ENCODE assay signal across 8 cellular contexts in the genomic region with DNA sequence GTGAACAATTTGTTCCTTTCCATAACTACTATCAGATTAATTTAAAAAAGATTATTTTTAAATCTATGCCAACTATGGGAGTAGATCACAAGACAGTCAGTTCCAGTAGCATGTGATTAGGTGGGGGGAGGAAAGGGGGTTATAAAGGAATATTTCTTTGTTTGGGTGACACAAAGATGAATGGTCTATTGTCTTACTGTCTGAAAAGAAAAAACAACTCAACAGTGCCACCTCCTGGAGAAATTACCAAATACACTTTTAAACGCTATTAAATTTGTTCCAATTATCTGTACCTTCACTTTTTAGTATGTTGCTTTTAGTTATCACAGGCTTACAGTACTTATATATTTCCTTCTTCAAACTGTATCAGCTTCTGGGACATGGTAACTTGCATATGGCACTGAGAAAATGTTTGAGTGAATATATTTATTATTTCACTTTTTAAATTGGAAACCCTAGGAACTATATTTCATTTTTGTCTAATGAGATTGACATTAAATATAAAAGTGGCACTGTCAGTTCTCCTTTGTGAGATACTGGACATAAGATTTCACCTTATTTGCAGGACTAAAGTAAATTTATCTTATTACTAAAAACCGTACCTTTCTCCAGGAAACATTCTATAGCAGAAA. TPM values are rescaled to one million over a fixed set of nuclear protein-coding genes. Genes with fewer than 3 reads are reported as not detected.
DNase-seq lines count a peak whose midpoint lies in the region; ATAC-seq and TF ChIP-seq lines count a peak whose summit lies in the region.

No MANE protein-coding gene starts in this region.

- POLR2A ChIA-PET in activated CD8-positive, alpha-beta T cell treated with anti-CD3 and anti-CD28 coated beads, Interleukin-2, amount 10 ng/mL, durations not matched to agents 7 days and 5 days (lab: Charles Lee): interaction anchor here (0.7 to 1.7 kb wide), 3 partner anchors 26 to 145 kb away, joined by 3 to 8 read pairs (median 3); a partner anchor contains a TSS

- H3K27me3 ChIP-seq in MG63: peaks cover 5% of the 10 kb centered on the region; the same call in 1 of the 2 replicates

- peak; percentile 76 for TF ChIP-seq CTCF in C4-2B (conservative IDR thresholded peaks at IDR 0.05)
- TF ChIP-seq CTCF in GM20000 (IDR thresholded peaks at IDR 0.05; ENCODE audit: extremely low read depth, missing control alignments): peak; percentile 12
- peak; percentile 88 for TF ChIP-seq CTCF in glutamatergic neuron (IDR thresholded peaks at IDR 0.05; ENCODE audit: partially characterized antibody, unreplicated experiment)
- peak; percentile 30 for TF ChIP-seq CTCF in retinal pigment epithelial cell (conservative IDR thresholded peaks at IDR 0.05; ENCODE audit: low read depth, low read length)

- no peak overlapping the region for H3K4me3 ChIP-seq in retinal pigment epithelial cell (ENCODE audit: low read length)
- H3K4me3 ChIP-seq in MG63: no peak overlapping the region

- no peaks in the 10 kb centered on the region for H3K9me3 ChIP-seq in MG63

- no peak overlapping the region for H3K27ac Mint-ChIP-seq in activated CD8-positive, alpha-beta T cell treated with anti-CD3 and anti-CD28 coated beads, Interleukin-2, amount 10 ng/mL, durations not matched to agents 7 days and 5 days
- peak overlapping the region; percentile 85 for H3K27ac Mint-ChIP-seq in glutamatergic neuron (ENCODE audit: unreplicated experiment)

- DNase-seq in GM20000 (ENCODE audit: low spot score): peak; percentile 65
- peak; percentile 80 for DNase-seq in NCI-H2196 (lab: John Stamatoyannopoulos, UW; ENCODE audit: unreplicated experiment)
- peak; percentile 50 for DNase-seq in activated CD8-positive, alpha-beta T cell treated with anti-CD3 and anti-CD28 coated beads, Interleukin-2, amount 10 ng/mL, durations not matched to agents 7 days and 5 days
- DNase-seq in glutamatergic neuron: no peak
- peak; percentile 74 for DNase-seq in retinal pigment epithelial cell (ENCODE audit: low read depth)
- no peak for DNase-seq in MG63

- peaks cover 36% of the 10 kb centered on the region for H3K4me1 Mint-ChIP-seq in activated CD8-positive, alpha-beta T cell treated with anti-CD3 and anti-CD28 coated beads, Interleukin-2, amount 10 ng/mL, durations not matched to agents 7 days and 5 days (ENCODE audit: low read depth)
- peaks cover 14% of the 10 kb centered on the region for H3K4me1 Mint-ChIP-seq in glutamatergic neuron (ENCODE audit: low read depth, unreplicated experiment)

- no peak for ATAC-seq in activated CD8-positive, alpha-beta T cell treated with anti-CD3 and anti-CD28 coated beads, Interleukin-2, amount 10 ng/mL, durations not matched to agents 7 days and 5 days
- ATAC-seq in GM18873 (IDR thresholded peaks at IDR 0.05; ENCODE audit: low FRiP score, unreplicated experiment): no peak

- H3K36me3 Mint-ChIP-seq in activated CD8-positive, alpha-beta T cell treated with anti-CD3 and anti-CD28 coated beads, Interleukin-2, amount 10 ng/mL, durations not matched to agents 7 days and 5 days (ENCODE audit: low read depth): peaks cover 21% of the 10 kb centered on the region
- no peaks in the 10 kb centered on the region for H3K36me3 Mint-ChIP-seq in glutamatergic neuron (ENCODE audit: unreplicated experiment)

- peaks cover 40% of the 10 kb centered on the region for H3K36me3 ChIP-seq in MG63

- no peak overlapping the region for H3K27ac ChIP-seq in C4-2B

- H3K9me3 Mint-ChIP-seq in activated CD8-positive, alpha-beta T cell treated with anti-CD3 and anti-CD28 coated beads, Interleukin-2, amount 10 ng/mL, durations not matched to agents 7 days and 5 days (ENCODE audit: insufficient read depth): no peaks in the 10 kb centered on the region
- peaks cover 6% of the 10 kb centered on the region for H3K9me3 Mint-ChIP-seq in glutamatergic neuron (ENCODE audit: unreplicated experiment)

- H3K4me3 Mint-ChIP-seq in activated CD8-positive, alpha-beta T cell treated with anti-CD3 and anti-CD28 coated beads, Interleukin-2, amount 10 ng/mL, durations not matched to agents 7 days and 5 days: peak overlapping the region; percentile 40
- H3K4me3 Mint-ChIP-seq in glutamatergic neuron (ENCODE audit: unreplicated experiment): no peak overlapping the region

- CTCF ChIA-PET in activated CD8-positive, alpha-beta T cell treated with anti-CD3 and anti-CD28 coated beads, Interleukin-2, amount 10 ng/mL, durations not matched to agents 7 days and 5 days (lab: Charles Lee): interaction anchor here (0.7 to 8.8 kb wide), 44 partner anchors 8 to 436 kb away, joined by 3 to 166 read pairs (median 4); a partner anchor contains a TSS

- H3K27me3 Mint-ChIP-seq in activated CD8-positive, alpha-beta T cell treated with anti-CD3 and anti-CD28 coated beads, Interleukin-2, amount 10 ng/mL, durations not matched to agents 7 days and 5 days (ENCODE audit: low read depth): peaks cover 28% of the 10 kb centered on the region
- no peaks in the 10 kb centered on the region for H3K27me3 Mint-ChIP-seq in glutamatergic neuron (ENCODE audit: unreplicated experiment)

RNA-seq across cellular contexts. Expression of a gene that starts 1.7 kb away (rescaled TPM):
- total RNA-seq in activated CD8-positive, alpha-beta T cell treated with anti-CD3 and anti-CD28 coated beads, Interleukin-2, amount 10 ng/mL, durations not matched to agents 7 days and 5 days: 10 to 100 TPM; 10.8 to 14.0 TPM
- 53.2 TPM for total RNA-seq in glutamatergic neuron (ENCODE audit: unreplicated experiment)
- total RNA-seq in MG63 (2014; rRNA removed; shearing (Covaris generic); ENCODE audit: low replicate concordance): 0.07 and 0.46 TPM in 2 replicates

RNA-seq across cellular contexts. Expression of a gene that starts 26.8 kb away (rescaled TPM):
- total RNA-seq in activated CD8-positive, alpha-beta T cell treated with anti-CD3 and anti-CD28 coated beads, Interleukin-2, amount 10 ng/mL, durations not matched to agents 7 days and 5 days: 100 to 1,000 TPM; 174 to 189 TPM
- 54.0 TPM for total RNA-seq in glutamatergic neuron (ENCODE audit: unreplicated experiment)
- 304 and 1,327 TPM in 2 replicates for total RNA-seq in MG63 (2014; rRNA removed; shearing (Covaris generic); ENCODE audit: low replicate concordance)

Comparison
In these comparisons a context has a peak if more than half of its experiments do, and no peak if none do; other contexts are left out.
1. CTCF ChIP-seq: peak in every context shown above with its lines; median percentile 88 in glutamatergic neuron; 76 in C4-2B; 30 in retinal pigment epithelial cell; 12 in GM20000.
2. DNase-seq: peak in GM20000 (single experiment), NCI-H2196 (single experiment), activated CD8-positive, alpha-beta T cell treated with anti-CD3 and anti-CD28 coated beads, Interleukin-2, amount 10 ng/mL, durations not matched to agents 7 days and 5 days (single experiment) and retinal pigment epithelial cell (single experiment); none in glutamatergic neuron (single experiment) and MG63 (single experiment).